1 cellular context compared by ENCODE assay signal in the genomic region with DNA sequence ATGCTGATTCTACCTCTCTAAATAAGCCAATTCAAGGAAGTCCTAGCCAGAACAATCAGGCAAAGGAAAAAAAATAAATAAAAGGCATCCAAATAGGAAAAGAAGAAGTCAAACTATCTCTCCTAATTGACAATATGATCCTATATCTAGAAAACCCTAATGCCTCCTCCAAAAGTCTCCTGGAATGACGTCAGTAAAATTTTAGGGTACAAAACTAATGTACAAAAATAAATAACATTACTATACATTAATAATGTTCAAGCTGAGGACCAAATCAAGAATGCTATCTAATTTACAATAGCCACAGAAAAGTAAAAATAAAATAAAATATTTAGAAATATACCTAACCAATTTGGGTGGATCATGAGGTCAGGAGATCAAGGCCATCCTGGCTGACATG.
TF ChIP-seq lines count a peak whose summit lies in the region.

No MANE protein-coding gene starts in this region.

TF ChIP-seq in IMR-90, 13 proteins besides CTCF, POLR2A, EP300 and RAD21 (continued from another document):
- TF ChIP-seq FOS (IDR thresholded peaks at IDR 0.05; ENCODE audit: low read depth, low read length), result no peak
- no peak for TF ChIP-seq BHLHE40 (IDR thresholded peaks at IDR 0.05; ENCODE audit: low read depth, low read length)
- TF ChIP-seq, protein P1, sequence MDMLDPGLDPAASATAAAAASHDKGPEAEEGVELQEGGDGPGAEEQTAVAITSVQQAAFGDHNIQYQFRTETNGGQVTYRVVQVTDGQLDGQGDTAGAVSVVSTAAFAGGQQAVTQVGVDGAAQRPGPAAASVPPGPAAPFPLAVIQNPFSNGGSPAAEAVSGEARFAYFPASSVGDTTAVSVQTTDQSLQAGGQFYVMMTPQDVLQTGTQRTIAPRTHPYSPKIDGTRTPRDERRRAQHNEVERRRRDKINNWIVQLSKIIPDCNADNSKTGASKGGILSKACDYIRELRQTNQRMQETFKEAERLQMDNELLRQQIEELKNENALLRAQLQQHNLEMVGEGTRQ (IDR thresholded peaks at IDR 0.05; ENCODE audit: low read depth, low read length), result no peak
- TF ChIP-seq MAZ (IDR thresholded peaks at IDR 0.05; ENCODE audit: borderline replicate concordance, low read depth, low read length), result no peak
- no peak for TF ChIP-seq RFX5 (IDR thresholded peaks at IDR 0.05; ENCODE audit: low read depth, low read length)
- no peak for TF ChIP-seq CEBPB (IDR thresholded peaks at IDR 0.05; ENCODE audit: low read depth, low read length)
- TF ChIP-seq CHD1 (IDR thresholded peaks at IDR 0.05; ENCODE audit: low read depth, low read length), result no peak
- TF ChIP-seq SMC3 (IDR thresholded peaks at IDR 0.05; ENCODE audit: low read depth, low read length), result no peak
- no peak for TF ChIP-seq MXI1 (IDR thresholded peaks at IDR 0.05; ENCODE audit: borderline replicate concordance, low read depth, low read length)
- TF ChIP-seq, protein P2, sequence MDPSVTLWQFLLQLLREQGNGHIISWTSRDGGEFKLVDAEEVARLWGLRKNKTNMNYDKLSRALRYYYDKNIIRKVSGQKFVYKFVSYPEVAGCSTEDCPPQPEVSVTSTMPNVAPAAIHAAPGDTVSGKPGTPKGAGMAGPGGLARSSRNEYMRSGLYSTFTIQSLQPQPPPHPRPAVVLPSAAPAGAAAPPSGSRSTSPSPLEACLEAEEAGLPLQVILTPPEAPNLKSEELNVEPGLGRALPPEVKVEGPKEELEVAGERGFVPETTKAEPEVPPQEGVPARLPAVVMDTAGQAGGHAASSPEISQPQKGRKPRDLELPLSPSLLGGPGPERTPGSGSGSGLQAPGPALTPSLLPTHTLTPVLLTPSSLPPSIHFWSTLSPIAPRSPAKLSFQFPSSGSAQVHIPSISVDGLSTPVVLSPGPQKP (IDR thresholded peaks at IDR 0.05; ENCODE audit: borderline replicate concordance, low read depth, low read length), result no peak
- no peak for TF ChIP-seq MAFK (IDR thresholded peaks at IDR 0.05; ENCODE audit: low read depth, low read length)
- no peak for TF ChIP-seq NFE2L2 (IDR thresholded peaks at IDR 0.05; ENCODE audit: low read depth, low read length)
